ENCODE assay signal across 9 cellular contexts in the genomic region with DNA sequence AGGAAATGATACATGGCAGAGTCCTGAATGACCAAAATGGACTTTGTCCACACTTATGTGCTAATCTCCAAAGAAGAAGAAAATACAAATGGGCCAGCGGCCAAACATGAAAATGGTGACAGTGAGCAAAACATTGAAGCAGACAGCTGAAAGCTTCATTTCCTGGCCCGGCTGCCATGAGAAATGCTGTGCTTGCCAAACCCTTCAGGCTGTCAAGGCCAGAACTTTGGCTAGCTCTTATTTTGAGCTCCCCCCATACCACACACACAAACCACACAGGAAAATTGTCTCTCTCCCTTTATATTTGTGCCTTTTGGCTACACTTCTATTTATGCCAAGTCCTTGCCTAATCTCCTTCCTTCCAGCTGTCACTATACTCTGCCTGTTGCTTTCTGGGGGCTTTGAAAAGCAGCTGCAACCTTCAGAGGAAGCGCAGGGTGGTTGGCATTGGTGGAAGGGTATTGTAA.
DNase-seq lines count a peak whose midpoint lies in the region; ATAC-seq and TF ChIP-seq lines count a peak whose summit lies in the region.
"Had no signal": no experiment of that assay in that cellular context is flagged by ENCODE, and none has a peak within 500 bp of the region (broad histone marks: within the 10 kb centered on the region; RNA-seq: fewer than 3 reads in every experiment).

No MANE protein-coding gene starts in this region.

- no peaks in the 10 kb centered on the region for H3K9me3 Mint-ChIP-seq in osteocyte (ENCODE audit: unreplicated experiment)

- H3K79me2 ChIP-seq in PC-3 (ENCODE audit: low read length) = no peaks in the 10 kb centered on the region

- POLR2A ChIA-PET in PC-3 (lab: Charles Lee; ENCODE audit: unreplicated experiment) = interaction anchor here (0.5 to 0.6 kb wide), 3 partner anchors 17 to 652 kb away, joined by 3 to 5 read pairs (median 4); no protein-coding TSS in a partner anchor

- peak; percentile 56 for DNase-seq in Ammon's horn (ENCODE audit: low spot score)
- DNase-seq in PC-3 = peak; percentile 28
- peak; percentile 97 for DNase-seq in fibroblast of the aortic adventitia (ENCODE audit: low read depth)
- no peak for DNase-seq in osteocyte (ENCODE audit: extremely low spot score, unreplicated experiment)
- no peak for DNase-seq in NCI-H2107 (lab: John Stamatoyannopoulos, UW)
- DNase-seq in OCI-M2 (lab: John Stamatoyannopoulos, UW; ENCODE audit: unreplicated experiment) = no peak
- no peak for DNase-seq in KBM-7
- DNase-seq: naive B cell had no signal

- no peaks in the 10 kb centered on the region for H3K9me3 ChIP-seq in PC-3 (ENCODE audit: low read length)

- peak overlapping the region; percentile 87 for H3K27ac Mint-ChIP-seq in osteocyte (ENCODE audit: unreplicated experiment)

- no peak for TF ChIP-seq CTCF in PC-3 (conservative IDR thresholded peaks at IDR 0.05; ENCODE audit: low read depth, low read length)
- no peak for TF ChIP-seq CTCF in fibroblast of the aortic adventitia (IDR thresholded peaks at IDR 0.05; ENCODE audit: insufficient read depth, low read length)
- TF ChIP-seq CTCF in osteocyte (IDR thresholded peaks at IDR 0.05) = no peak

- H3K27me3 ChIP-seq in PC-3 (ENCODE audit: low read length) = no peaks in the 10 kb centered on the region

- H2AFZ ChIP-seq in PC-3 (ENCODE audit: low read length) = no peak overlapping the region

- CTCF ChIA-PET in PC-3 (lab: Charles Lee) = interaction anchor here (0.6 kb wide), 1 partner anchor 209 kb away, joined by 3 read pairs; no protein-coding TSS in a partner anchor

- H3K4me3 ChIP-seq in PC-3 (ENCODE audit: low read length) (no peak overlapping the region), fibroblast of the aortic adventitia (ENCODE audit: low read depth, low read length) (no peak overlapping the region)

- ATAC-seq in PC-3 (no peak), HG03139 (IDR thresholded peaks at IDR 0.05; ENCODE audit: unreplicated experiment) (no peak)

- H3K4me3 Mint-ChIP-seq in osteocyte (ENCODE audit: unreplicated experiment) = no peak overlapping the region
- H3K4me3 Mint-ChIP-seq: naive B cell had no signal

- peaks cover 79% of the 10 kb centered on the region for H3K4me1 ChIP-seq in PC-3 (ENCODE audit: insufficient read depth, low read length)

- H3K27ac ChIP-seq in PC-3 (ENCODE audit: low read length) = no peak overlapping the region

- H3K36me3 Mint-ChIP-seq in osteocyte (ENCODE audit: unreplicated experiment) = no peaks in the 10 kb centered on the region

- H3K4me1 Mint-ChIP-seq in osteocyte (ENCODE audit: unreplicated experiment) = peaks cover 89% of the 10 kb centered on the region

- intact Hi-C loops in PC-3 (cut with micrococcal nuclease) = loop anchor here (5.0 to 10.0 kb wide), 2 partner anchors 126 to 651 kb away; a partner anchor contains a TSS

- H3K4me2 ChIP-seq in PC-3 (ENCODE audit: low read length) = no peak overlapping the region

- no peaks in the 10 kb centered on the region for H3K27me3 Mint-ChIP-seq in osteocyte (ENCODE audit: unreplicated experiment)
- H3K27me3 Mint-ChIP-seq: naive B cell had no signal

- H4K20me1 ChIP-seq in PC-3 (ENCODE audit: low read length) = no peaks in the 10 kb centered on the region

- in situ Hi-C loops in KBM-7 (cut with MboI; ENCODE audit: low pct_unique_long_range_greater_than_20kb, low sequenced_read_pairs) = no loop called here

- no TSS peak for BruUV-seq in PC-3 (replicated peaks; lab: Mats Ljungman, UMichigan)

- no peak overlapping the region for H3K9ac ChIP-seq in PC-3 (ENCODE audit: low read length)

- peaks cover 13% of the 10 kb centered on the region for H3F3A ChIP-seq in PC-3 (ENCODE audit: low read length, unreplicated experiment)

- no peaks in the 10 kb centered on the region for H3K9me2 ChIP-seq in PC-3 (replicated peaks; ENCODE audit: low read length)

- H3K36me3 ChIP-seq in PC-3 (ENCODE audit: low read depth, low read length) = no peaks in the 10 kb centered on the region

Comparison
In these comparisons a context has a peak if more than half of its experiments do, and no peak if none do; other contexts are left out.
1. DNase-seq: peak in Ammon's horn (single experiment), PC-3 (single experiment) and fibroblast of the aortic adventitia (single experiment); none in osteocyte (single experiment), NCI-H2107 (single experiment), OCI-M2 (single experiment) and KBM-7 (single experiment).